10 cellular contexts compared by ENCODE assay signal in genomic region chr2:43276962-43277383, GRCh38. TPM values are rescaled to one million over a fixed set of nuclear protein-coding genes. Genes with fewer than 3 reads are reported as not detected.
DNase-seq lines count a peak whose midpoint lies in the region; ATAC-seq, FAIRE-seq and TF ChIP-seq lines count a peak whose summit lies in the region.
"Had no signal": no experiment of that assay in that cellular context is flagged by ENCODE, and none has a peak within 500 bp of the region (broad histone marks: within the 10 kb centered on the region; RNA-seq: fewer than 3 reads in every experiment).

No MANE protein-coding gene starts in this region.

- H3K36me3 ChIP-seq in kidney (ENCODE audit: control insufficient read depth in 1 of 2, insufficient read depth in 2 of 2, low read length in 2 of 2) = peaks cover 3 to 4% of the 10 kb centered on the region in 2 donors
- no peaks in the 10 kb centered on the region for H3K36me3 ChIP-seq in thoracic aorta

- H3K9me3 ChIP-seq in kidney (ENCODE audit: control insufficient read depth in 1 of 2, low read length in 2 of 2) (no peaks in the 10 kb centered on the region), thoracic aorta (no peaks in the 10 kb centered on the region)

- DNase-seq in NCI-H146 (lab: John Stamatoyannopoulos, UW) = peak; percentile 3
- no peak for DNase-seq in NCI-H146 treated with DMSO at 0.1 percent for 48 hours (lab: John Stamatoyannopoulos, UW; ENCODE audit: unreplicated experiment)
- DNase-seq in activated naive CD8-positive, alpha-beta T cell treated with anti-CD3 and anti-CD28 coated beads for 36 hours = no peak
- DNase-seq in kidney = peak; percentile 90
- DNase-seq in thoracic aorta (ENCODE audit: low spot score) = no peak
- DNase-seq in 8988T = no peak
- no peak for DNase-seq in activated naive CD4-positive, alpha-beta T cell treated with Interleukin-2 at 50 U/mL for 16 hours
- no peak for DNase-seq in NCI-H2081 (lab: John Stamatoyannopoulos, UW)
- DNase-seq: central memory CD4-positive, alpha-beta T cell had no signal

- H3K36me3 Mint-ChIP-seq in activated naive CD8-positive, alpha-beta T cell treated with anti-CD3 and anti-CD28 coated beads for 36 hours = peaks cover 15% of the 10 kb centered on the region

- no peaks in the 10 kb centered on the region for H3K27me3 Mint-ChIP-seq in activated naive CD8-positive, alpha-beta T cell treated with anti-CD3 and anti-CD28 coated beads for 36 hours

- peak overlapping the region; percentile 87 to 91 for H3K27ac ChIP-seq in kidney (ENCODE audit: low read depth in 2 of 2, low read length in 2 of 2)
- peak overlapping the region; percentile 57 to 85 for H3K27ac ChIP-seq in thoracic aorta

- peaks cover 26 to 32% of the 10 kb centered on the region in 2 donors for H3K4me1 ChIP-seq in kidney (ENCODE audit: control insufficient read depth in 1 of 2, insufficient read depth in 1 of 2, low read depth in 1 of 2, low read length in 2 of 2)
- H3K4me1 ChIP-seq in thoracic aorta (ENCODE audit: control insufficient read depth in 1 of 2, low read depth in 2 of 2) = peaks cover 21 to 62% of the 10 kb centered on the region in 2 donors

- no peaks in the 10 kb centered on the region for H3K9me3 Mint-ChIP-seq in activated naive CD8-positive, alpha-beta T cell treated with anti-CD3 and anti-CD28 coated beads for 36 hours
- H3K9me3 Mint-ChIP-seq: T-helper 1 cell treated with Interleukin-12 subunit alpha and Interleukin-12 subunit beta and Interleukin-4 antibody, amounts not matched to agents 30 μg/mL and 1 μg/mL, for 36 hours had no signal

- FAIRE-seq in kidney (lab: Jason Lieb, UNC) = no peak

- H3K4me3 Mint-ChIP-seq in activated naive CD8-positive, alpha-beta T cell treated with anti-CD3 and anti-CD28 coated beads for 36 hours = no peak overlapping the region
- H3K4me3 Mint-ChIP-seq: T-helper 1 cell treated with Interleukin-12 subunit alpha and Interleukin-12 subunit beta and Interleukin-4 antibody, amounts not matched to agents 30 μg/mL and 1 μg/mL, for 36 hours had no signal

- no peaks in the 10 kb centered on the region for H3K27me3 ChIP-seq in thoracic aorta (replicated peaks; ENCODE audit: insufficient read depth)

- TF ChIP-seq CTCF in kidney (IDR thresholded peaks at IDR 0.05; ENCODE audit: borderline replicate concordance, extremely low read depth, insufficient read depth) (no peak), thoracic aorta (IDR thresholded peaks at IDR 0.05) (no peak)

- peak overlapping the region in 1 of 2 donors; percentile 18 for H3K4me3 ChIP-seq in kidney (ENCODE audit: low read length in 2 of 2)
- peak overlapping the region; percentile 35 for H3K4me3 ChIP-seq in thoracic aorta

- H3K9ac ChIP-seq in kidney (ENCODE audit: low read length in 2 of 2) = peak overlapping the region in 1 of 2 donors; percentile 55

- ATAC-seq in thoracic aorta (ENCODE audit: insufficient number of reproducible peaks, low FRiP score, low read depth) = no peak

- H3K4me1 Mint-ChIP-seq in activated naive CD8-positive, alpha-beta T cell treated with anti-CD3 and anti-CD28 coated beads for 36 hours = peaks cover 6% of the 10 kb centered on the region

- intact Hi-C loops in kidney (cut with DNase I) = no loop called here

- peak overlapping the region; percentile 57 for H3K27ac Mint-ChIP-seq in activated naive CD8-positive, alpha-beta T cell treated with anti-CD3 and anti-CD28 coated beads for 36 hours
- H3K27ac Mint-ChIP-seq: T-helper 1 cell treated with Interleukin-12 subunit alpha and Interleukin-12 subunit beta and Interleukin-4 antibody, amounts not matched to agents 30 μg/mL and 1 μg/mL, for 36 hours had no signal

RNA-seq across cellular contexts. Expression of gene ZFP36L2, which starts 50.6 kb away (rescaled TPM):
- total RNA-seq in activated naive CD8-positive, alpha-beta T cell treated with anti-CD3 and anti-CD28 coated beads for 36 hours = 10 to 100 TPM; 58.2 to 58.4 TPM
- total RNA-seq in kidney (247 TPM), thoracic aorta (100 to 1,000 TPM; 172 to 197 TPM)
- 35.4 TPM for polyA plus RNA-seq in kidney (ENCODE audit: insufficient read depth, low read depth, low replicate concordance)

Comparison
In these comparisons a context has a peak if more than half of its experiments do, and no peak if none do; other contexts are left out.
1. DNase-seq: peak in NCI-H146 (single experiment) and kidney (single experiment); none in NCI-H146 treated with DMSO at 0.1 percent for 48 hours (single experiment), activated naive CD8-positive, alpha-beta T cell treated with anti-CD3 and anti-CD28 coated beads for 36 hours (single experiment), thoracic aorta (single experiment), 8988T (single experiment), activated naive CD4-positive, alpha-beta T cell treated with Interleukin-2 at 50 U/mL for 16 hours (single experiment) and NCI-H2081 (0 of 2).